Comparison of ENCODE assay signal across 34 cellular contexts in genomic region chr14:60085693-60086092, GRCh38.
"Had no signal": no experiment of that assay in that cellular context is flagged by ENCODE, and none has a peak within 500 bp of the region (broad histone marks: within the 10 kb centered on the region; RNA-seq: fewer than 3 reads in every experiment).

No MANE protein-coding gene starts in this region.

- H3K36me3 ChIP-seq: ascending aorta, breast epithelium, cardiac muscle cell, esophagus muscularis mucosa, gastroesophageal sphincter, WERI-Rb-1 had no signal

- H3K9me3 ChIP-seq: ascending aorta, breast epithelium, esophagus muscularis mucosa, gastroesophageal sphincter had no signal

- H3K27ac Mint-ChIP-seq: activated B cell treated with CpG ODN at 0.5 μM for 24 hours; activated CD4-positive, alpha-beta memory T cell treated with anti-CD3 and anti-CD28 coated beads for 36 hours; activated CD8-positive, alpha-beta memory T cell treated with anti-CD3 and anti-CD28 coated beads, Interleukin-2, amount 10 ng/mL, durations not matched to agents 7 days and 5 days; activated CD8-positive, alpha-beta T cell treated with anti-CD3 and anti-CD28 coated beads, Interleukin-2, amount 10 ng/mL, durations not matched to agents 7 days and 5 days; activated naive CD4-positive, alpha-beta T cell treated with anti-CD3 and anti-CD28 coated beads for 36 hours; activated naive CD4-positive, alpha-beta T cell treated with anti-CD3 and anti-CD28 coated beads, Interleukin-2, amount 50 U/mL, for 24 hours; activated naive CD8-positive, alpha-beta T cell treated with anti-CD3 and anti-CD28 coated beads, Interleukin-2, amount 10 ng/mL, durations not matched to agents 7 days and 5 days; activated T-helper 1 cell treated with anti-CD3 and anti-CD28 coated beads, Interleukin-12 subunit alpha, Interleukin-12 subunit beta, Interleukin-2, Interleukin-4 antibody, amounts not matched to agents 30 ng/mL and 10 ng/mL and 1 ng/mL, durations not matched to agents 14 hours and 24 hours and 36 hours; activated T-helper 2 cell treated with anti-CD3 and anti-CD28 coated beads, Interferon-gamma antibody, Interleukin-2, Interleukin-4, amounts not matched to agents 10 μg/mL and 5 μg/mL and 100 μg/mL, durations not matched to agents 14 hours and 24 hours and 36 hours; brain; dendritic cell treated with granulocyte-macrophage colony-stimulating factor and Interleukin-4, amounts not matched to agents 40 ng/mL and 50 ng/mL, for 4 days; endodermal cell; T-helper 17 cell; T-helper 2 cell treated with Interferon-gamma antibody and Interleukin-4, amounts not matched to agents 5 μg/mL and 100 μg/mL, for 36 hours had no signal

- H3K4me1 ChIP-seq: ascending aorta, breast epithelium had no signal

- H3K36me3 Mint-ChIP-seq: activated naive CD4-positive, alpha-beta T cell treated with anti-CD3 and anti-CD28 coated beads, Interleukin-2, amount 50 U/mL, for 24 hours; activated naive CD8-positive, alpha-beta T cell treated with anti-CD3 and anti-CD28 coated beads, Interleukin-2, amount 10 ng/mL, durations not matched to agents 7 days and 5 days; brain had no signal

- H3K27me3 ChIP-seq: ascending aorta, breast epithelium, cardiac muscle cell, dorsolateral prefrontal cortex, esophagus muscularis mucosa, foreskin keratinocyte, gastroesophageal sphincter had no signal

- ATAC-seq: activated CD4-positive, CD25-positive, alpha-beta regulatory T cell treated with anti-CD3 and anti-CD28 coated beads, Interleukin-2, amount 50 U/mL, for 24 hours; activated CD8-positive, alpha-beta memory T cell treated with anti-CD3 and anti-CD28 coated beads, Interleukin-2, amount 10 ng/mL, durations not matched to agents 7 days and 5 days; activated CD8-positive, alpha-beta T cell treated with anti-CD3 and anti-CD28 coated beads, Interleukin-2, amount 10 ng/mL, durations not matched to agents 7 days and 5 days; gastroesophageal sphincter; T-helper 17 cell had no signal

- H3K4me3 ChIP-seq: ascending aorta, breast epithelium, cardiac muscle cell, coronary artery, dorsolateral prefrontal cortex, esophagus muscularis mucosa, gastroesophageal sphincter had no signal

- H3K27ac ChIP-seq: ascending aorta, breast epithelium, cardiac muscle cell, coronary artery, dorsolateral prefrontal cortex, esophagus muscularis mucosa, foreskin keratinocyte, gastroesophageal sphincter, WERI-Rb-1 had no signal

- H3K9me3 Mint-ChIP-seq: activated B cell treated with CpG ODN at 0.5 μM for 24 hours; activated CD4-positive, alpha-beta memory T cell treated with anti-CD3 and anti-CD28 coated beads for 36 hours; activated naive CD4-positive, alpha-beta T cell treated with anti-CD3 and anti-CD28 coated beads for 36 hours; activated naive CD4-positive, alpha-beta T cell treated with anti-CD3 and anti-CD28 coated beads, Interleukin-2, amount 50 U/mL, for 24 hours; activated naive CD8-positive, alpha-beta T cell treated with anti-CD3 and anti-CD28 coated beads, Interleukin-2, amount 10 ng/mL, durations not matched to agents 7 days and 5 days; activated T-helper 1 cell treated with anti-CD3 and anti-CD28 coated beads, Interleukin-12 subunit alpha, Interleukin-12 subunit beta, Interleukin-2, Interleukin-4 antibody, amounts not matched to agents 30 ng/mL and 10 ng/mL and 1 ng/mL, durations not matched to agents 14 hours and 24 hours and 36 hours; activated T-helper 2 cell treated with anti-CD3 and anti-CD28 coated beads, Interferon-gamma antibody, Interleukin-2, Interleukin-4, amounts not matched to agents 10 μg/mL and 5 μg/mL and 100 μg/mL, durations not matched to agents 14 hours and 24 hours and 36 hours; brain; central memory CD8-positive, alpha-beta T cell; dendritic cell treated with granulocyte-macrophage colony-stimulating factor and Interleukin-4, amounts not matched to agents 40 ng/mL and 50 ng/mL, for 4 days; endodermal cell; T-helper 2 cell treated with Interferon-gamma antibody and Interleukin-4, amounts not matched to agents 5 μg/mL and 100 μg/mL, for 36 hours had no signal

- H3K27me3 Mint-ChIP-seq: activated CD4-positive, alpha-beta memory T cell treated with anti-CD3 and anti-CD28 coated beads for 36 hours; activated naive CD4-positive, alpha-beta T cell treated with anti-CD3 and anti-CD28 coated beads, Interleukin-2, amount 50 U/mL, for 24 hours; central memory CD8-positive, alpha-beta T cell; dendritic cell treated with granulocyte-macrophage colony-stimulating factor and Interleukin-4, amounts not matched to agents 40 ng/mL and 50 ng/mL, for 4 days; T-helper 17 cell had no signal

- H3K4me3 Mint-ChIP-seq: activated B cell treated with CpG ODN at 0.5 μM for 24 hours; activated CD4-positive, alpha-beta memory T cell treated with anti-CD3 and anti-CD28 coated beads for 36 hours; activated CD8-positive, alpha-beta memory T cell treated with anti-CD3 and anti-CD28 coated beads, Interleukin-2, amount 10 ng/mL, durations not matched to agents 7 days and 5 days; activated CD8-positive, alpha-beta T cell treated with anti-CD3 and anti-CD28 coated beads, Interleukin-2, amount 10 ng/mL, durations not matched to agents 7 days and 5 days; activated naive CD4-positive, alpha-beta T cell treated with anti-CD3 and anti-CD28 coated beads for 36 hours; activated naive CD4-positive, alpha-beta T cell treated with anti-CD3 and anti-CD28 coated beads, Interleukin-2, amount 50 U/mL, for 24 hours; activated naive CD8-positive, alpha-beta T cell treated with anti-CD3 and anti-CD28 coated beads, Interleukin-2, amount 10 ng/mL, durations not matched to agents 7 days and 5 days; activated T-helper 1 cell treated with anti-CD3 and anti-CD28 coated beads, Interleukin-12 subunit alpha, Interleukin-12 subunit beta, Interleukin-2, Interleukin-4 antibody, amounts not matched to agents 30 ng/mL and 10 ng/mL and 1 ng/mL, durations not matched to agents 14 hours and 24 hours and 36 hours; brain; central memory CD8-positive, alpha-beta T cell; dendritic cell treated with granulocyte-macrophage colony-stimulating factor and Interleukin-4, amounts not matched to agents 40 ng/mL and 50 ng/mL, for 4 days; endodermal cell; T-helper 17 cell; T-helper 2 cell treated with Interferon-gamma antibody and Interleukin-4, amounts not matched to agents 5 μg/mL and 100 μg/mL, for 36 hours had no signal

- DNase-seq: activated B cell treated with CpG ODN at 0.5 μM for 24 hours; activated CD4-positive, alpha-beta memory T cell treated with anti-CD3 and anti-CD28 coated beads for 36 hours; activated CD4-positive, alpha-beta T cell treated with anti-CD3 and anti-CD28 coated beads for 48 hours; activated CD8-positive, alpha-beta memory T cell treated with anti-CD3 and anti-CD28 coated beads, Interleukin-2, amount 10 ng/mL, durations not matched to agents 7 days and 5 days; activated CD8-positive, alpha-beta memory T cell treated with anti-CD3 and anti-CD28 coated beads, Interleukin-2, amount 50 U/mL, for 4 hours; activated CD8-positive, alpha-beta T cell treated with anti-CD3 and anti-CD28 coated beads, Interleukin-2, amount 10 ng/mL, durations not matched to agents 7 days and 5 days; activated effector memory CD4-positive, alpha-beta T cell treated with anti-CD3 and anti-CD28 coated beads, Interleukin-2, amount 50 U/mL, for 16 hours; activated naive CD4-positive, alpha-beta T cell treated with anti-CD3 and anti-CD28 coated beads for 36 hours; activated naive CD8-positive, alpha-beta T cell treated with anti-CD3 and anti-CD28 coated beads, Interleukin-2, amount 10 ng/mL, durations not matched to agents 7 days and 5 days; activated T-cell treated with anti-CD3 and anti-CD28 coated beads, Interleukin-2, amount 50 U/mL, for 1 hour; activated T-cell treated with anti-CD3 and anti-CD28 coated beads, Interleukin-2, amount 50 U/mL, for 48 hours; dorsolateral prefrontal cortex; effector memory CD4-positive, alpha-beta T cell; endodermal cell; erythroblast; T-helper 1 cell; T-helper 17 cell; T1000; WERI-Rb-1 had no signal

- H3K4me1 Mint-ChIP-seq: central memory CD8-positive, alpha-beta T cell; endodermal cell had no signal
